11 cellular contexts compared by ENCODE assay signal in genomic region chr17:17748179-17748578, GRCh38.
DNase-seq lines count a peak whose midpoint lies in the region; ATAC-seq and TF ChIP-seq lines count a peak whose summit lies in the region.
"Had no signal": no experiment of that assay in that cellular context is flagged by ENCODE, and none has a peak within 500 bp of the region (broad histone marks: within the 10 kb centered on the region; RNA-seq: fewer than 3 reads in every experiment).

No MANE protein-coding gene starts in this region.

- no peak for TF ChIP-seq RAD21 in HCT116 (IDR thresholded peaks at IDR 0.05; ENCODE audit: low read depth)

- peaks cover 91% of the 10 kb centered on the region for H3K4me1 Mint-ChIP-seq in brain
- H3K4me1 Mint-ChIP-seq in naive thymus-derived CD8-positive, alpha-beta T cell = peaks cover 32 to 70% (median 57%) of the 10 kb centered on the region in 4 donors

- peaks cover 11% of the 10 kb centered on the region; the same call in 1 of the 2 replicates for H3K36me3 ChIP-seq in DND-41 (ENCODE audit: insufficient read depth, low read length)
- no peaks in the 10 kb centered on the region for H3K36me3 ChIP-seq in HCT116 (ENCODE audit: control insufficient read depth in 1 of 2, insufficient read depth in 2 of 2, low read length in 2 of 2)
- H3K36me3 ChIP-seq: adrenal gland had no signal

- H3K27me3 ChIP-seq in DND-41 (ENCODE audit: insufficient read depth, low read length, poor library complexity) (no peaks in the 10 kb centered on the region), HCT116 (ENCODE audit: insufficient read depth, low read length) (no peaks in the 10 kb centered on the region)
- H3K27me3 ChIP-seq: adrenal gland had no signal

- no peaks in the 10 kb centered on the region for H3K9me2 ChIP-seq in HCT116 (ENCODE audit: insufficient read depth)

- no peaks in the 10 kb centered on the region for H3K36me3 Mint-ChIP-seq in brain
- no peaks in the 10 kb centered on the region for H3K36me3 Mint-ChIP-seq in naive thymus-derived CD8-positive, alpha-beta T cell

- no TSS peak for BruUV-seq in HCT116 (replicated peaks; lab: Mats Ljungman, UMichigan)

- POLR2A ChIA-PET in HCT116 (lab: Charles Lee) = no interaction called here
- POLR2A ChIA-PET in naive thymus-derived CD8-positive, alpha-beta T cell (lab: Charles Lee) = interaction anchor here (0.8 to 4.2 kb wide), 4 partner anchors 10 to 90 kb away, joined by 3 to 17 read pairs (median 6); no protein-coding TSS in a partner anchor

- peak overlapping the region; percentile 33 to 96 (median 76) for H3K27ac Mint-ChIP-seq in brain
- peak overlapping the region in 9 of 10 donors; percentile 31 to 96 (median 90) for H3K27ac Mint-ChIP-seq in naive thymus-derived CD8-positive, alpha-beta T cell

- H3K27ac ChIP-seq in DND-41 (ENCODE audit: low read length) (no peak overlapping the region), HCT116 (ENCODE audit: low read depth, low read length) (no peak overlapping the region)

- H3K79me2 ChIP-seq in DND-41 (ENCODE audit: insufficient read depth, low read length) (peaks cover 87% of the 10 kb centered on the region), HCT116 (ENCODE audit: insufficient read depth, low read length) (peaks cover 53% of the 10 kb centered on the region)

- H3K9me3 ChIP-seq in DND-41 (ENCODE audit: insufficient read depth, low read length, severe bottlenecking) (no peaks in the 10 kb centered on the region), HCT116 (ENCODE audit: control insufficient read depth in 1 of 2, insufficient read depth in 1 of 2, low read depth in 1 of 2, low read length in 2 of 2) (no peaks in the 10 kb centered on the region)
- H3K9me3 ChIP-seq: adrenal gland had no signal

- CTCF ChIA-PET in HCT116 (lab: Charles Lee) = interaction anchor here (1.4 to 2.4 kb wide), 2 partner anchors 8 to 19 kb away, joined by 4 to 6 read pairs; no protein-coding TSS in a partner anchor

- peaks cover 0 to 4% (median 0%) of the 10 kb centered on the region in 5 experiments for H3K9me3 Mint-ChIP-seq in brain
- no peaks in the 10 kb centered on the region for H3K9me3 Mint-ChIP-seq in naive thymus-derived CD8-positive, alpha-beta T cell

- H3K4me3 Mint-ChIP-seq in brain = peak overlapping the region in 1 of 5 experiments; percentile 11
- H3K4me3 Mint-ChIP-seq in naive thymus-derived CD8-positive, alpha-beta T cell = peak overlapping the region in 5 of 10 donors; percentile 13 to 61 (median 37)

- H3K4me2 ChIP-seq in DND-41 (ENCODE audit: insufficient read depth, low read length) (no peak overlapping the region), HCT116 (ENCODE audit: low read length) (no peak overlapping the region)

- no peak for TF ChIP-seq POLR2A in HCT116 (IDR thresholded peaks at IDR 0.05; ENCODE audit: borderline replicate concordance, extremely low read depth, insufficient read depth, insufficient read length)

- H3K4me1 ChIP-seq in DND-41 (ENCODE audit: insufficient read depth, low read length) (peaks cover 22% of the 10 kb centered on the region), HCT116 (ENCODE audit: control insufficient read depth in 1 of 2, insufficient read depth in 2 of 2, low read length in 2 of 2) (peaks cover 26 to 46% of the 10 kb centered on the region in 2 experiments)

- peaks cover 84% of the 10 kb centered on the region for H4K20me1 ChIP-seq in DND-41 (ENCODE audit: insufficient read depth, low read length)
- H4K20me1 ChIP-seq in HCT116 (ENCODE audit: insufficient read depth) = no peaks in the 10 kb centered on the region

- no peak for DNase-seq in DND-41
- DNase-seq in HCT116 (ENCODE audit: low read depth, low spot score) = no peak
- no peak for DNase-seq in naive thymus-derived CD8-positive, alpha-beta T cell
- DNase-seq in putamen (ENCODE audit: low spot score) = no peak
- DNase-seq in 8988T = no peak
- DNase-seq: activated CD8-positive, alpha-beta memory T cell treated with anti-CD3 and anti-CD28 coated beads for 24 hours; DMS79 treated with DMSO at 0.1 percent for 48 hours; NCI-H146 had no signal

- intact Hi-C loops in HCT116 (cut with micrococcal nuclease) = no loop called here

- RAD21 ChIA-PET in HCT116 (lab: Charles Lee; ENCODE audit: low non-redundant PET in 1 of 2, low total read pairs in 2 of 2, uncharacterized antibody in 2 of 2, unreplicated experiment in 2 of 2) = no interaction called here

- ATAC-seq in DND-41 (ENCODE audit: insufficient read depth, low read depth) (no peak), HCT116 (no peak), HG02885 (IDR thresholded peaks at IDR 0.05; ENCODE audit: poor library complexity, unreplicated experiment) (no peak)
- no peak for ATAC-seq in naive thymus-derived CD8-positive, alpha-beta T cell

- no peaks in the 10 kb centered on the region for H3K27me3 Mint-ChIP-seq in brain
- no peaks in the 10 kb centered on the region for H3K27me3 Mint-ChIP-seq in naive thymus-derived CD8-positive, alpha-beta T cell

- H3K9ac ChIP-seq in DND-41 (ENCODE audit: low read depth, low read length) (no peak overlapping the region), HCT116 (ENCODE audit: low read length) (no peak overlapping the region)

- peak; percentile 25 for TF ChIP-seq CTCF in DND-41 (IDR thresholded peaks at IDR 0.05; ENCODE audit: borderline replicate concordance, extremely low read depth, low read length, poor library complexity, severe bottlenecking)
- TF ChIP-seq CTCF in HCT116 (IDR thresholded peaks at IDR 0.05 in 2 of 3, conservative IDR thresholded peaks at IDR 0.05 in 1 of 3; ENCODE audit: borderline replicate concordance in 1 of 3, insufficient read depth in 1 of 3, low read depth in 2 of 3, low read length in 2 of 3) = peak in 2 of 3 experiments; percentile 38 to 57; a peak in 4 of 6 replicates
- peak in 1 of 2 experiments; percentile 11 for TF ChIP-seq CTCF in brain (conservative IDR thresholded peaks at IDR 0.05)

- no peak overlapping the region for H3K4me3 ChIP-seq in DND-41 (ENCODE audit: low read depth in 1 of 2, low read length in 2 of 2)
- H3K4me3 ChIP-seq in HCT116 (replicated peaks in 1 of 2; ENCODE audit: low read depth in 1 of 2, low read length in 2 of 2) = no peak overlapping the region
- H3K4me3 ChIP-seq: adrenal gland had no signal

- no peak overlapping the region for H2AFZ ChIP-seq in DND-41 (ENCODE audit: low read depth, low read length)
- H2AFZ ChIP-seq in HCT116 (ENCODE audit: low read depth, low read length, poor library complexity, severe bottlenecking) = no peak overlapping the region

TF ChIP-seq in HCT116, 20 proteins besides CTCF, POLR2A, EP300 and RAD21:
- TF ChIP-seq SIN3A (IDR thresholded peaks at IDR 0.05; ENCODE audit: low read depth) = no peak
- TF ChIP-seq MAX (IDR thresholded peaks at IDR 0.05) = no peak
- TF ChIP-seq SP1 (IDR thresholded peaks at IDR 0.05; ENCODE audit: low read depth) = no peak
- TF ChIP-seq JUND (IDR thresholded peaks at IDR 0.05) = no peak
- TF ChIP-seq, protein P1, sequence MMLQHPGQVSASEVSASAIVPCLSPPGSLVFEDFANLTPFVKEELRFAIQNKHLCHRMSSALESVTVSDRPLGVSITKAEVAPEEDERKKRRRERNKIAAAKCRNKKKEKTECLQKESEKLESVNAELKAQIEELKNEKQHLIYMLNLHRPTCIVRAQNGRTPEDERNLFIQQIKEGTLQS (IDR thresholded peaks at IDR 0.05) = no peak
- TF ChIP-seq ZBTB33 (IDR thresholded peaks at IDR 0.05; ENCODE audit: extremely low read depth, insufficient replicate concordance, low read length) = no peak
TF ChIP-seq in HCT116: peak in this region for 0.
